In genomic region chr12:121467638-121468403, GRCh38 we compare ENCODE assay signal across 8 cellular contexts.
DNase-seq lines count a peak whose midpoint lies in the region; ATAC-seq, FAIRE-seq and TF ChIP-seq lines count a peak whose summit lies in the region.

No MANE protein-coding gene starts in this region.

- H3K9me2 ChIP-seq in GM23338 (ENCODE audit: insufficient read depth): no peaks in the 10 kb centered on the region

- H3K4me3 ChIP-seq in GM23338 (peak overlapping the region; percentile 69), RWPE2 (ENCODE audit: severe bottlenecking) (peak overlapping the region; percentile 91), fibroblast of lung (replicated peaks in 1 of 4; ENCODE audit: control extremely low read depth in 1 of 4, insufficient read depth in 1 of 4, low read depth in 3 of 4, low read length in 4 of 4) (peak overlapping the region; percentile 32 to 52 (median 37)), neural progenitor cell (peak overlapping the region; percentile 88)

- H3K4me2 ChIP-seq in GM23338 (peak overlapping the region; percentile 87), fibroblast of lung (ENCODE audit: extremely low read depth, insufficient read depth, low read length) (peak overlapping the region; percentile 76), neural progenitor cell (peak overlapping the region; percentile 94)

- H3K9me3 ChIP-seq in RWPE2 (ENCODE audit: severe bottlenecking) (no peaks in the 10 kb centered on the region), fibroblast of lung (ENCODE audit: control insufficient read depth, insufficient read depth, low read depth, low read length) (no peaks in the 10 kb centered on the region), neural progenitor cell (ENCODE audit: low read depth) (no peaks in the 10 kb centered on the region)

- H4K20me1 ChIP-seq in GM23338 (replicated peaks; ENCODE audit: insufficient read depth) (peaks cover 45% of the 10 kb centered on the region), fibroblast of lung (ENCODE audit: control insufficient read depth, extremely low read depth, insufficient read depth, low read length) (no peaks in the 10 kb centered on the region), neural progenitor cell (ENCODE audit: low read depth) (peaks cover 88% of the 10 kb centered on the region)

- H3K36me3 Mint-ChIP-seq in GM23338 (ENCODE audit: low read depth): peaks cover 5% of the 10 kb centered on the region
- H3K36me3 Mint-ChIP-seq in neural progenitor cell: peaks cover 10% of the 10 kb centered on the region

- H3K4me1 ChIP-seq in GM23338 (ENCODE audit: insufficient read depth): peaks cover 12% of the 10 kb centered on the region; the same call in 1 of the 2 replicates
- H3K4me1 ChIP-seq in RWPE2 (ENCODE audit: insufficient read depth, poor library complexity, severe bottlenecking): no peaks in the 10 kb centered on the region
- H3K4me1 ChIP-seq in fibroblast of lung (ENCODE audit: control insufficient read depth, extremely low read depth, insufficient read depth, low read length): peaks cover 2% of the 10 kb centered on the region
- peaks cover 13% of the 10 kb centered on the region for H3K4me1 ChIP-seq in neural progenitor cell

- H3K27me3 ChIP-seq in GM23338 (ENCODE audit: insufficient read depth) (no peaks in the 10 kb centered on the region), RWPE2 (ENCODE audit: insufficient read depth, poor library complexity, severe bottlenecking) (no peaks in the 10 kb centered on the region), fibroblast of lung (ENCODE audit: control insufficient read depth, insufficient read depth, low read length) (no peaks in the 10 kb centered on the region), neural progenitor cell (peaks cover 17% of the 10 kb centered on the region)

- H3K4me3 Mint-ChIP-seq in GM23338 (peak overlapping the region; percentile 63), neural progenitor cell (peak overlapping the region; percentile 78)

- DNase-seq in Daoy (ENCODE audit: low read depth) (peak; percentile 49), GM23338 (ENCODE audit: low spot score) (peak; percentile 85), RWPE2 (ENCODE audit: low spot score) (no peak), fibroblast of lung (ENCODE audit: low read depth in 2 of 2) (peak; percentile 22 to 23), neural progenitor cell (ENCODE audit: low spot score) (peak; percentile 80), HTR-8/SVneo (ENCODE audit: insufficient read length, low spot score) (no peak), NCI-H2029 (lab: John Stamatoyannopoulos, UW) (no peak), UCSD-AML1 (lab: John Stamatoyannopoulos, UW; ENCODE audit: unreplicated experiment) (no peak)

- H2AFZ ChIP-seq in GM23338: 0 out of 2 replicates have a peak overlapping the region, but pooled peaks have one; percentile 63
- no peak overlapping the region for H2AFZ ChIP-seq in fibroblast of lung (ENCODE audit: low read length)
- no peak overlapping the region for H2AFZ ChIP-seq in neural progenitor cell (replicated peaks)

- FAIRE-seq in HTR-8/SVneo (lab: Jason Lieb, UNC): no peak

- H3K27ac Mint-ChIP-seq in GM23338 (no peak overlapping the region), neural progenitor cell (no peak overlapping the region)

- TF ChIP-seq CTCF in GM23338 (conservative IDR thresholded peaks at IDR 0.05; ENCODE audit: low read depth in 2 of 2): no peak
- TF ChIP-seq CTCF in RWPE2 (IDR thresholded peaks at IDR 0.05; ENCODE audit: poor library complexity, severe bottlenecking): no peak
- no peak for TF ChIP-seq CTCF in fibroblast of lung (conservative IDR thresholded peaks at IDR 0.05 in 1 of 2, IDR thresholded peaks at IDR 0.05 in 1 of 2; ENCODE audit: low read depth in 1 of 2, low read length in 2 of 2)
- TF ChIP-seq CTCF in neural progenitor cell (IDR thresholded peaks at IDR 0.05): no peak

- H3K9ac ChIP-seq in fibroblast of lung (ENCODE audit: insufficient read depth, low read length): no peak overlapping the region
- no peak overlapping the region for H3K9ac ChIP-seq in neural progenitor cell

- peaks cover 43% of the 10 kb centered on the region for H3K79me2 ChIP-seq in GM23338 (replicated peaks; ENCODE audit: insufficient read depth)
- peaks cover 22% of the 10 kb centered on the region for H3K79me2 ChIP-seq in fibroblast of lung (ENCODE audit: control insufficient read depth, insufficient read depth, low read length)
- H3K79me2 ChIP-seq in neural progenitor cell (ENCODE audit: low read depth): peaks cover 51% of the 10 kb centered on the region

- H3K27me3 Mint-ChIP-seq in GM23338 (ENCODE audit: insufficient read depth, low read depth, poor library complexity) (peaks cover 7% of the 10 kb centered on the region), neural progenitor cell (ENCODE audit: insufficient read depth, low read depth) (peaks cover 11% of the 10 kb centered on the region)

- H3K27ac ChIP-seq in GM23338 (ENCODE audit: low read depth): peak overlapping the region; percentile 22; the same call in 1 of the 2 replicates
- H3K27ac ChIP-seq in RWPE2 (ENCODE audit: poor library complexity, severe bottlenecking): no peak overlapping the region
- no peak overlapping the region for H3K27ac ChIP-seq in fibroblast of lung (ENCODE audit: insufficient read depth, low read length)
- no peak overlapping the region for H3K27ac ChIP-seq in neural progenitor cell

- H3K4me1 Mint-ChIP-seq in GM23338: peaks cover 34% of the 10 kb centered on the region
- peaks cover 23% of the 10 kb centered on the region for H3K4me1 Mint-ChIP-seq in neural progenitor cell

- no peaks in the 10 kb centered on the region for H3K36me3 ChIP-seq in GM23338 (ENCODE audit: insufficient read depth)
- H3K36me3 ChIP-seq in RWPE2 (ENCODE audit: low read depth): peaks cover 5% of the 10 kb centered on the region; the same call in 1 of the 2 replicates
- H3K36me3 ChIP-seq in fibroblast of lung (ENCODE audit: control insufficient read depth, insufficient read depth, low read length): no peaks in the 10 kb centered on the region
- no peaks in the 10 kb centered on the region for H3K36me3 ChIP-seq in neural progenitor cell

- no peaks in the 10 kb centered on the region; the same call in 1 of the 3 replicates for H3K9me3 Mint-ChIP-seq in GM23338
- H3K9me3 Mint-ChIP-seq in neural progenitor cell: no peaks in the 10 kb centered on the region

- H3F3A ChIP-seq in GM23338 (replicated peaks; ENCODE audit: low read depth) (peaks cover 23% of the 10 kb centered on the region; the same call in 1 of the 2 replicates), neural progenitor cell (ENCODE audit: low read depth) (peaks cover 25% of the 10 kb centered on the region)

- ATAC-seq in GM23338: peak; percentile 74
- peak; percentile 22; the same call in 2 of the 3 replicates for ATAC-seq in RWPE2 (ENCODE audit: low read depth)

TF ChIP-seq in GM23338, 12 proteins besides CTCF, POLR2A, EP300 and RAD21:
- TF ChIP-seq POLR2AphosphoS5 (IDR thresholded peaks at IDR 0.05; ENCODE audit: low read depth) (0 out of 2 replicates have a peak, but pooled peaks have one; percentile 18), ZNF331 (CRISPR knock-in tag; IDR thresholded peaks at IDR 0.05; ENCODE audit: low read depth) (no peak)
TF ChIP-seq in GM23338: peak in this region for 1.

Comparison
In these comparisons a context has a peak if more than half of its experiments do, and no peak if none do; other contexts are left out.
1. DNase-seq: peak in Daoy (single experiment), GM23338 (single experiment), fibroblast of lung (2 of 2) and neural progenitor cell (single experiment); none in RWPE2 (single experiment), HTR-8/SVneo (single experiment), NCI-H2029 (single experiment) and UCSD-AML1 (single experiment).
2. H3K4me3 ChIP-seq: peak in every context shown above with its lines; median percentile 91 in RWPE2; 88 in neural progenitor cell; 69 in GM23338; 37 in fibroblast of lung.
3. Peak in every context shown above with its lines, with median percentiles within 50 percentile points of each other: H3K4me2 ChIP-seq.